In genomic region chr18:4455113-4455811, GRCh38 we compare ENCODE assay signal across 8 cellular contexts.
DNase-seq lines count a peak whose midpoint lies in the region; FAIRE-seq and TF ChIP-seq lines count a peak whose summit lies in the region.

DLGAP1 (minus strand) TSS chr18:4455307.

- no peak for TF ChIP-seq CTCF in RWPE1 (conservative IDR thresholded peaks at IDR 0.05; ENCODE audit: low read depth)

- H3K27ac ChIP-seq in cingulate gyrus (ENCODE audit: low read depth, low read length) (peak within 1 kb of the TSS; percentile 47), RWPE1 (no peak within 1 kb of the TSS)

- CTCF ChIA-PET in RWPE1 (lab: Yijun Ruan, JAX): no interaction called here

- peak; percentile 6 for DNase-seq in stimulated activated CD4-positive, alpha-beta T cell treated with anti-CD3 and anti-CD28 coated beads, Interleukin-15, amount 100 ng/mL, for 24 hours
- no peak for DNase-seq in stimulated activated CD4-positive, alpha-beta T cell treated with anti-CD3 and anti-CD28 coated beads, Interleukin-4, amount 100 ng/mL, for 24 hours
- DNase-seq in NCI-H1092 treated with DMSO at 0.1 percent for 48 hours (lab: John Stamatoyannopoulos, UW): peak; percentile 11
- peak; percentile 45 for DNase-seq in medulla oblongata (ENCODE audit: extremely low spot score)
- DNase-seq in RWPE1 (ENCODE audit: low spot score): no peak
- no peak for DNase-seq in stimulated activated CD4-positive, alpha-beta T cell treated with anti-CD3 and anti-CD28 coated beads, Interleukin-12 subunit alpha, Interleukin-12 subunit beta, amount 100 ng/mL, for 4 hours
- DNase-seq in H54 (ENCODE audit: insufficient read length, low spot score): no peak

- POLR2A ChIA-PET in RWPE1 (lab: Yijun Ruan, JAX; ENCODE audit: low non-redundant PET): no interaction called here

- TF ChIP-seq POLR2A in H54 (IDR thresholded peaks at IDR 0.05; ENCODE audit: low read depth, low read length): no peak

- no peak for FAIRE-seq in H54 (lab: Jason Lieb, UNC)

Comparison
In these comparisons a context has a peak if more than half of its experiments do, and no peak if none do; other contexts are left out.
1. DNase-seq: peak in stimulated activated CD4-positive, alpha-beta T cell treated with anti-CD3 and anti-CD28 coated beads, Interleukin-15, amount 100 ng/mL, for 24 hours (single experiment), NCI-H1092 treated with DMSO at 0.1 percent for 48 hours (single experiment) and medulla oblongata (single experiment); none in stimulated activated CD4-positive, alpha-beta T cell treated with anti-CD3 and anti-CD28 coated beads, Interleukin-4, amount 100 ng/mL, for 24 hours (single experiment), RWPE1 (single experiment), stimulated activated CD4-positive, alpha-beta T cell treated with anti-CD3 and anti-CD28 coated beads, Interleukin-12 subunit alpha, Interleukin-12 subunit beta, amount 100 ng/mL, for 4 hours (single experiment) and H54 (single experiment).